In genomic region chr15:59798605-59798917, GRCh38 we compare ENCODE assay signal across 1 cellular context.
TF ChIP-seq lines count a peak whose summit lies in the region.

No MANE protein-coding gene starts in this region.

TF ChIP-seq in GM12878, 131 proteins besides CTCF, POLR2A, EP300 and RAD21:
- TF ChIP-seq TCF12 (IDR thresholded peaks at IDR 0.05; ENCODE audit: low read depth, low read length) (no peak), ATF2 (IDR thresholded peaks at IDR 0.05; ENCODE audit: low read length) (no peak), FOXK2 (IDR thresholded peaks at IDR 0.05) (no peak), NR2F1 (conservative IDR thresholded peaks at IDR 0.05) (no peak)
